In the genomic region with DNA sequence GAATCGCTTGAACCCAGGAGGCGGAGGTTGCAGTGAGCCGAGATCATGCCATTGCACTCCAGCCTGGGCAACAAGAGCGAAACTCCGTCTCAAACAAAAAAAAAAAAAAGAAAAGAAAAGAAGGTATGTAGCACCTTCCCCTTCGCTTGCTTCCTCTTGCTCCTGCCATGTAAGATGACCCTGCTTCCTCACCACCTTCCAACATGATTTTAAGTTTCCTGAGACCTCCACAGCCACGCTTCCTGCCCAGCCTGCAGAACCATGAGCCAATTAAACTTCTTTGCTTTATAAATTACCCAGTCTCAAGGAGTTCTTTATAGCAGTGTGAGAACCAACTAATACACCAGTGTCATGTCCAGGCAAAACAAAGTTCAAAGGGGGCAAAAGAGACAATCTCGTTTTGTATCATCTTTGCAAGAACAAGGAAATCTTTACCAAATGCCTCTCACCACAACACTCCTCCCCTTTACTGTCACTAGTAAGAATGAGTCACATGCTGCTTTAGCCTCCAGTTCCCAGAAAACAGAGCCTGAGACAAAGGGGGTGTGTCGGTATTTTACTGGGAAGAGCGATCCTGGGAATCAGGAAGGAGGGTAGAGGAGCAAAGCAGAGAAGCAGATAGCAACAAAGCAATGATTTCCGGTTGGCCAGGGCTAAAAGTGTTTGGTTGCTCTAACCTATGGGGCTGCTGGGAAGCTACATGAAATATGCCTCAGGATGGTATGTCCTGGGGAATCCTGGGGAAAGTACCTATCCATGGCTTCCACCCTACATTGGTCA, we compare ENCODE assay signal across 1 cellular context.
TF ChIP-seq lines count a peak whose summit lies in the region.

No MANE protein-coding gene starts in this region.

TF ChIP-seq in HepG2, 621 proteins besides CTCF, POLR2A, EP300 and RAD21 (continued from another document):
- no peak for TF ChIP-seq GMEB1 (CRISPR knock-in tag; IDR thresholded peaks at IDR 0.05; ENCODE audit: borderline replicate concordance)
- no peak for TF ChIP-seq RBM39 (IDR thresholded peaks at IDR 0.05; ENCODE audit: low read depth, low read length, poor library complexity, severe bottlenecking)
- TF ChIP-seq ZHX1 (CRISPR knock-in tag; IDR thresholded peaks at IDR 0.05; ENCODE audit: low read depth) = no peak
- TF ChIP-seq XRCC5 (optimal IDR thresholded peaks at IDR 0.05; ENCODE audit: low read length) = peak; percentile 17
